Comparison of ENCODE assay signal across 13 cellular contexts in genomic region chr7:92158660-92159575, GRCh38. TPM values are rescaled to one million over a fixed set of nuclear protein-coding genes. Genes with fewer than 3 reads are reported as not detected.
DNase-seq lines count a peak whose midpoint lies in the region; ATAC-seq and TF ChIP-seq lines count a peak whose summit lies in the region.
"Had no signal": no experiment of that assay in that cellular context is flagged by ENCODE, and none has a peak within 500 bp of the region (broad histone marks: within the 10 kb centered on the region; RNA-seq: fewer than 3 reads in every experiment).

No MANE protein-coding gene starts in this region.

- no peaks in the 10 kb centered on the region for H3K27me3 ChIP-seq in ACC112 (ENCODE audit: insufficient read depth, low read length)
- H3K27me3 ChIP-seq in tibial artery = no peaks in the 10 kb centered on the region
- H3K27me3 ChIP-seq: BLaER1 had no signal

- intact Hi-C loops in tibial artery (cut with DNase I; ENCODE audit: low total_unique reads) = no loop called here

- DNase-seq in astrocyte of the spinal cord (ENCODE audit: low read depth, low spot score) (peak; percentile 79), G401 (ENCODE audit: low spot score) (no peak), tibial artery (no peak), NOMO-1 (lab: John Stamatoyannopoulos, UW; ENCODE audit: unreplicated experiment in 2 of 2) (no peak)
- DNase-seq in stimulated activated CD4-positive, alpha-beta T cell treated with anti-CD3 and anti-CD28 coated beads, Interleukin-1b, Interleukin-23, amount 100 ng/mL, for 48 hours = no peak
- DNase-seq: aorta; NCI-H1694 treated with DMSO at 0.1 percent for 48 hours; stimulated activated CD4-positive, alpha-beta T cell treated with anti-CD3 and anti-CD28 coated beads, Interleukin-15, amount 100 ng/mL, for 24 hours; T-helper 17 cell had no signal

- H3K27ac ChIP-seq in ACC112 (ENCODE audit: low read depth, low read length) (peak overlapping the region; percentile 69), tibial artery (no peak overlapping the region)
- H3K27ac ChIP-seq: BLaER1 had no signal

- no peaks in the 10 kb centered on the region for H3K36me3 ChIP-seq in ACC112 (ENCODE audit: insufficient read depth, low read length)
- H3K36me3 ChIP-seq in tibial artery = no peaks in the 10 kb centered on the region
- H3K36me3 ChIP-seq: BLaER1 had no signal

- H3K79me2 ChIP-seq in ACC112 (ENCODE audit: control insufficient read depth, insufficient read depth, low read length, unreplicated experiment) = no peaks in the 10 kb centered on the region

- H2AFZ ChIP-seq in ACC112 (ENCODE audit: low read length, unreplicated experiment) = no peak overlapping the region

- H3K9me3 ChIP-seq in tibial artery = no peaks in the 10 kb centered on the region
- H3K9me3 ChIP-seq: BLaER1 had no signal

- in situ Hi-C loops in astrocyte of the spinal cord (cut with HindIII; ENCODE audit: low sequenced_read_pairs) = no loop called here
- in situ Hi-C loops in G401 (cut with HindIII; ENCODE audit: low sequenced_read_pairs) = no loop called here

- H3K4me3 ChIP-seq in ACC112 (ENCODE audit: low read depth, low read length) = peak overlapping the region; percentile 44
- H3K4me3 ChIP-seq in astrocyte of the spinal cord (ENCODE audit: low read depth, low read length) = no peak overlapping the region
- H3K4me3 ChIP-seq in tibial artery = no peak overlapping the region
- H3K4me3 ChIP-seq: BLaER1 had no signal

- TF ChIP-seq CTCF in astrocyte of the spinal cord (IDR thresholded peaks at IDR 0.05; ENCODE audit: low read depth, low read length) = no peak
- TF ChIP-seq CTCF in tibial artery (IDR thresholded peaks at IDR 0.05) = no peak

- peak; percentile 87 for ATAC-seq in GM19351 (IDR thresholded peaks at IDR 0.05; ENCODE audit: unreplicated experiment)
- peak; percentile 89 for ATAC-seq in HG03097 (IDR thresholded peaks at IDR 0.05; ENCODE audit: low FRiP score, unreplicated experiment)
- ATAC-seq: T-helper 17 cell had no signal

- H3K4me1 ChIP-seq in ACC112 (ENCODE audit: control insufficient read depth, insufficient read depth, low read length, unreplicated experiment) = peaks cover 17% of the 10 kb centered on the region
- H3K4me1 ChIP-seq in tibial artery = no peaks in the 10 kb centered on the region
- H3K4me1 ChIP-seq: BLaER1 had no signal

RNA-seq across cellular contexts. Expression of gene LRRD1, which starts 20.0 kb away (rescaled TPM):
- total RNA-seq in G401 (2014; rRNA removed; shearing (Covaris generic)) = 0.03 TPM in 1 of 2 replicates, not detected in the other

RNA-seq across cellular contexts. Expression of gene CYP51A1, which starts 24.6 kb away (rescaled TPM):
- total RNA-seq in G401 (2014; rRNA removed; shearing (Covaris generic)) = 77.6 and 116 TPM in 2 replicates
